In the genomic region with DNA sequence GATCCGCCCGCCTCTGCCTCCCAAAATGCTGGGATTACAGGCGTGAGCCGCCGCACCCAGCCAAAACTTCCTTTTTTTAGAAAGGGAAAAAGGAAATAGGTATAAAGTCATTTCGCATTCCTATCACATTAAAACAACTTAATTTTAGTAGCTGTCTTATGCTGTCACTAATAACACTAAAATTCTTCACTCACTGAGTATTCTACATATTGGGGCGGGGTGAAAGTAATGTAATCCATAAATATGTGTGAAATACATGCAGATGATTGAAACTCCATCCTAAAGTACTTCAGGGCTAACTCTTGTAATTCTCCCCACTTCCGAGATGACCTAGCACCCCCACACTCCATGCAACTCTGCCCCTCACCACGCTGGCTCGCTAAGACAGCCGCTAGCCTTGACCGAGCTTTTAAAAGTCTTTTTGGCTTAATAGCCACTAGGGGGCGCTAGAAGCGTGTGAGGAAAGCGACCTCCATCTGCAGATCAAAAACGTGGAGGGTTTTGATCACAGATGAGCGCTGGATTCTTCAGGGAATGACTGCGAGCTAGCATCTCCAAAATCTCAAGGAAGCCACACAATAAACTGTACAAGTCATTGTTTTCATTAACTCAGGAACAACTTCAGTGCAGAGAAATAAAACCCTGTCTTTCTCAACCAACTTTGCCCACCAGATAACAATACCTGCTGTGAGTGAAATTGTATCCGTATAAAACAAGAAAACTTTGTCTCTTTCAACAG, we compare ENCODE assay signal across 8 cellular contexts.
A peak's percentile ranks its signal among the peaks of the same experiment; 100 is the strongest.
DNase-seq lines count a peak whose midpoint lies in the region; ATAC-seq and FAIRE-seq lines count a peak whose summit lies in the region.

No MANE protein-coding gene starts in this region.

- DNase-seq in NCI-H2107 (lab: John Stamatoyannopoulos, UW): peak; percentile 30
- DNase-seq in T47D (ENCODE audit: low read depth in 1 of 2, low spot score in 1 of 2): peak; percentile 43 to 79
- DNase-seq in islet precursor cell: peak; percentile 78
- DNase-seq in stimulated activated CD4-positive, alpha-beta T cell treated with anti-CD3 and anti-CD28 coated beads, Interleukin-1b, Interleukin-23, amount 100 ng/mL, for 4 hours (ENCODE audit: low read depth in 2 of 2): peak; percentile 15 to 21

- in situ Hi-C loops in T47D (cut with HindIII; ENCODE audit: low pct_unique_long_range_greater_than_20kb, low sequenced_read_pairs): no loop called here

- ATAC-seq in GM18499 (IDR thresholded peaks at IDR 0.05; ENCODE audit: insufficient read depth, unreplicated experiment) (peak; percentile 61), HG02981 (IDR thresholded peaks at IDR 0.05; ENCODE audit: unreplicated experiment) (peak; percentile 79)

- FAIRE-seq in A204.1 (lab: Jason Lieb, UNC) (peak; percentile 51), TTC549 (lab: Jason Lieb, UNC) (peak; percentile 68)

Comparison
In these comparisons a context has a peak if more than half of its experiments do, and no peak if none do; other contexts are left out.
1. Peak in every context shown above with its lines: DNase-seq and ATAC-seq.
2. DNase-seq: peak in every context shown above with its lines; median percentile 78 in islet precursor cell; 61 in T47D; 30 in NCI-H2107; 18 in stimulated activated CD4-positive, alpha-beta T cell treated with anti-CD3 and anti-CD28 coated beads, Interleukin-1b, Interleukin-23, amount 100 ng/mL, for 4 hours.